In genomic region chr5:156199045-156199444, GRCh38 we compare ENCODE assay signal across 25 cellular contexts.
"Had no signal": no experiment of that assay in that cellular context is flagged by ENCODE, and none has a peak within 500 bp of the region (broad histone marks: within the 10 kb centered on the region; RNA-seq: fewer than 3 reads in every experiment).

No MANE protein-coding gene starts in this region.

- ATAC-seq: effector memory CD8-positive, alpha-beta T cell; esophagus mucosa; gastrocnemius medialis; heart right ventricle; left cardiac atrium; lower lobe of right lung; mucosa of descending colon had no signal

- H3K9me3 ChIP-seq: esophagus squamous epithelium, gastrocnemius medialis, heart right ventricle, left ventricle myocardium inferior, lower lobe of right lung, mucosa of descending colon had no signal

- H3K36me3 ChIP-seq: esophagus squamous epithelium, gastrocnemius medialis, heart right ventricle, left ventricle myocardium inferior, lower lobe of right lung had no signal

- FAIRE-seq: colon, endometrium, islet of Langerhans, keratinocyte had no signal

- H3K27me3 ChIP-seq: esophagus squamous epithelium, gastrocnemius medialis, heart right ventricle had no signal

- H3K4me1 ChIP-seq: esophagus squamous epithelium, gastrocnemius medialis, lower lobe of right lung had no signal

- H3K27ac ChIP-seq: coronary artery, epithelial cell of prostate, esophagus squamous epithelium, gastrocnemius medialis, heart right ventricle, left ventricle myocardium inferior, lower lobe of right lung had no signal

- H3K4me3 ChIP-seq: coronary artery, esophagus squamous epithelium, gastrocnemius medialis, heart right ventricle, left ventricle myocardium inferior, lower lobe of right lung, mucosa of descending colon had no signal

- DNase-seq: effector CD8-positive, alpha-beta T cell; effector memory CD8-positive, alpha-beta T cell; endodermal cell; erythroblast; esophagus squamous epithelium; foreskin fibroblast; foreskin melanocyte; gastrocnemius medialis; glutamatergic neuron; head of caudate nucleus; heart right ventricle; hippocampal formation; left cardiac atrium; left ventricle myocardium inferior; lower lobe of right lung; mesenchymal stem cell; mucosa of descending colon; naive B cell had no signal
